Comparison of ENCODE assay signal across 9 cellular contexts in genomic region chr7:55415173-55415778, GRCh38. TPM values are rescaled to one million over a fixed set of nuclear protein-coding genes. Genes with fewer than 3 reads are reported as not detected.
DNase-seq lines count a peak whose midpoint lies in the region; ATAC-seq and TF ChIP-seq lines count a peak whose summit lies in the region.
"Had no signal": no experiment of that assay in that cellular context is flagged by ENCODE, and none has a peak within 500 bp of the region (broad histone marks: within the 10 kb centered on the region; RNA-seq: fewer than 3 reads in every experiment).

No MANE protein-coding gene starts in this region.

- no peaks in the 10 kb centered on the region for H3K4me1 ChIP-seq in CD4-positive, CD25-positive, alpha-beta regulatory T cell (ENCODE audit: control insufficient read depth, insufficient read depth, low read length, poor library complexity, severe bottlenecking)
- no peaks in the 10 kb centered on the region for H3K4me1 ChIP-seq in left lung

- intact Hi-C loops in left lung (cut with DNase I): loop anchor here in 1 of 2 donors (10.0 kb wide), 1 partner anchor 140 kb away; no protein-coding TSS in a partner anchor

- DNase-seq in CD4-positive, CD25-positive, alpha-beta regulatory T cell: peak; percentile 69 to 81 (median 78)
- DNase-seq in GM19240 (ENCODE audit: insufficient read length, low spot score) (peak; percentile 71), NCI-H460 (ENCODE audit: extremely low read depth, low read depth) (peak; percentile 28), cerebellar cortex (ENCODE audit: low spot score) (peak; percentile 89), left lung (peak in 1 of 2 donors; percentile 70)
- DNase-seq in activated CD4-positive, alpha-beta T cell treated with anti-CD3 and anti-CD28 coated beads for 1 hour: peak; percentile 66
- DNase-seq in stimulated activated CD4-positive, alpha-beta T cell treated with anti-CD3 and anti-CD28 coated beads, TNF-alpha, amount 100 ng/mL, for 48 hours (ENCODE audit: low read depth in 3 of 3): peak; percentile 70 to 79 (median 77)

- no peaks in the 10 kb centered on the region for H3K27me3 Mint-ChIP-seq in CD4-positive, CD25-positive, alpha-beta regulatory T cell

- TF ChIP-seq CTCF in left lung (IDR thresholded peaks at IDR 0.05): peak; percentile 62 to 93

- no peaks in the 10 kb centered on the region for H3K9me3 Mint-ChIP-seq in CD4-positive, CD25-positive, alpha-beta regulatory T cell
- H3K9me3 Mint-ChIP-seq: T-helper 1 cell treated with Interleukin-12 subunit alpha and Interleukin-12 subunit beta and Interleukin-4 antibody, amounts not matched to agents 30 μg/mL and 1 μg/mL, for 36 hours had no signal

- H3K36me3 Mint-ChIP-seq in CD4-positive, CD25-positive, alpha-beta regulatory T cell: peaks cover 9% of the 10 kb centered on the region

- peak overlapping the region in 1 of 3 donors; percentile 84 for H3K27ac Mint-ChIP-seq in CD4-positive, CD25-positive, alpha-beta regulatory T cell
- H3K27ac Mint-ChIP-seq: T-helper 1 cell treated with Interleukin-12 subunit alpha and Interleukin-12 subunit beta and Interleukin-4 antibody, amounts not matched to agents 30 μg/mL and 1 μg/mL, for 36 hours had no signal

- H3K4me1 Mint-ChIP-seq in CD4-positive, CD25-positive, alpha-beta regulatory T cell: peaks cover 3 to 5% (median 4%) of the 10 kb centered on the region in 4 donors

- peaks cover 3% of the 10 kb centered on the region for H3K36me3 ChIP-seq in CD4-positive, CD25-positive, alpha-beta regulatory T cell (ENCODE audit: control insufficient read depth, insufficient read depth, low read length)
- peaks cover 0 to 7% of the 10 kb centered on the region in 2 donors for H3K36me3 ChIP-seq in left lung

- no peak overlapping the region for H3K4me3 Mint-ChIP-seq in CD4-positive, CD25-positive, alpha-beta regulatory T cell
- H3K4me3 Mint-ChIP-seq: T-helper 1 cell treated with Interleukin-12 subunit alpha and Interleukin-12 subunit beta and Interleukin-4 antibody, amounts not matched to agents 30 μg/mL and 1 μg/mL, for 36 hours had no signal

- no peaks in the 10 kb centered on the region for H3K9me3 ChIP-seq in CD4-positive, CD25-positive, alpha-beta regulatory T cell (ENCODE audit: control insufficient read depth in 2 of 2, low read length in 2 of 2)
- no peaks in the 10 kb centered on the region for H3K9me3 ChIP-seq in left lung

- H3K27ac ChIP-seq in CD4-positive, CD25-positive, alpha-beta regulatory T cell (ENCODE audit: insufficient read depth, low read length, poor library complexity, severe bottlenecking): no peak overlapping the region
- no peak overlapping the region for H3K27ac ChIP-seq in left lung

- peak; percentile 92 to 95 for ATAC-seq in CD4-positive, CD25-positive, alpha-beta regulatory T cell (ENCODE audit: low read depth in 2 of 2)
- ATAC-seq in HG03342 (IDR thresholded peaks at IDR 0.05; ENCODE audit: unreplicated experiment) (peak; percentile 97), left lung (peak; percentile 96)

- no peaks in the 10 kb centered on the region for H3K27me3 ChIP-seq in CD4-positive, CD25-positive, alpha-beta regulatory T cell (ENCODE audit: control insufficient read depth, insufficient read depth, low read length)
- no peaks in the 10 kb centered on the region for H3K27me3 ChIP-seq in left lung

- H3K4me3 ChIP-seq in CD4-positive, CD25-positive, alpha-beta regulatory T cell (ENCODE audit: low read depth, low read length): no peak overlapping the region
- no peak overlapping the region for H3K4me3 ChIP-seq in left lung

RNA-seq across cellular contexts. Expression of gene LANCL2, which starts 50.1 kb away (rescaled TPM):
- total RNA-seq in CD4-positive, CD25-positive, alpha-beta regulatory T cell: 7.6 TPM
- 10 to 100 TPM in 3 of 4 donors, 1 to 10 TPM in 1; 8.0 to 11.7 (median 10.5) TPM for polyA plus RNA-seq in CD4-positive, CD25-positive, alpha-beta regulatory T cell
- 2.8 and 4.6 TPM in 2 replicates for total RNA-seq in NCI-H460 (2014; rRNA removed; shearing (Covaris generic))
- polyA plus RNA-seq in NCI-H460 (2014; cell fraction: nucleus; rRNA removed): 5.4 and 25.4 TPM in 2 replicates
- 10 to 100 TPM in 1 of 2 donors, 1 to 10 TPM in 1; 9.5 to 10.9 TPM for total RNA-seq in left lung
